In genomic region chr22:41596776-41597634, GRCh38 we compare ENCODE assay signal across 1 cellular context.
TF ChIP-seq lines count a peak whose summit lies in the region.

No MANE protein-coding gene starts in this region.

TF ChIP-seq in HepG2, 621 proteins besides CTCF, POLR2A, EP300 and RAD21 (continued from another document and continues in another):
- no peak for TF ChIP-seq USF2 (IDR thresholded peaks at IDR 0.05; ENCODE audit: low read depth, low read length)
- TF ChIP-seq USF2 (CRISPR knock-in tag; IDR thresholded peaks at IDR 0.05; ENCODE audit: borderline replicate concordance) = no peak
- TF ChIP-seq AHDC1 (CRISPR knock-in tag; IDR thresholded peaks at IDR 0.05; ENCODE audit: borderline replicate concordance) = no peak
- TF ChIP-seq HNRNPUL1 (IDR thresholded peaks at IDR 0.05; ENCODE audit: low read depth, low read length) = no peak
- no peak for TF ChIP-seq ZFYVE20 (CRISPR knock-in tag; IDR thresholded peaks at IDR 0.05; ENCODE audit: borderline replicate concordance, low read depth)
- no peak for TF ChIP-seq ZNF75D (CRISPR knock-in tag; IDR thresholded peaks at IDR 0.05; ENCODE audit: borderline replicate concordance)
- TF ChIP-seq MYNN (CRISPR knock-in tag; IDR thresholded peaks at IDR 0.05; ENCODE audit: low read depth) = no peak
- no peak for TF ChIP-seq ZNF549 (CRISPR knock-in tag; IDR thresholded peaks at IDR 0.05)
- TF ChIP-seq ZBTB8A (CRISPR knock-in tag; IDR thresholded peaks at IDR 0.05; ENCODE audit: borderline replicate concordance, low read depth) = no peak
- TF ChIP-seq POGK (CRISPR knock-in tag; conservative IDR thresholded peaks at IDR 0.05) = no peak
- TF ChIP-seq PHF8 (CRISPR knock-in tag; IDR thresholded peaks at IDR 0.05) = no peak
- no peak for TF ChIP-seq RELA (CRISPR knock-in tag; IDR thresholded peaks at IDR 0.05)
- TF ChIP-seq IRF9 (CRISPR knock-in tag; IDR thresholded peaks at IDR 0.05; ENCODE audit: borderline replicate concordance) = no peak
- no peak for TF ChIP-seq RERE (CRISPR knock-in tag; IDR thresholded peaks at IDR 0.05; ENCODE audit: low read depth)
- no peak for TF ChIP-seq ZNF619 (CRISPR knock-in tag; IDR thresholded peaks at IDR 0.05)
- no peak for TF ChIP-seq ZNF317 (CRISPR knock-in tag; IDR thresholded peaks at IDR 0.05)
- no peak for TF ChIP-seq ZNF407 (CRISPR knock-in tag; IDR thresholded peaks at IDR 0.05; ENCODE audit: not compliant biosample characterization)
- TF ChIP-seq ZNF337 (CRISPR knock-in tag; IDR thresholded peaks at IDR 0.05; ENCODE audit: borderline replicate concordance, low read depth) = no peak
- no peak for TF ChIP-seq ZKSCAN1 (IDR thresholded peaks at IDR 0.05; ENCODE audit: low read length)
- TF ChIP-seq RFXANK (CRISPR knock-in tag; IDR thresholded peaks at IDR 0.05) = no peak
- 0 out of 2 replicates have a peak, but pooled peaks have one; percentile 49 for TF ChIP-seq NFKB2 (CRISPR knock-in tag; IDR thresholded peaks at IDR 0.05; ENCODE audit: borderline replicate concordance)
- no peak for TF ChIP-seq SPEN (CRISPR knock-in tag; IDR thresholded peaks at IDR 0.05; ENCODE audit: low read depth)
- no peak for TF ChIP-seq TBX3 (IDR thresholded peaks at IDR 0.05; ENCODE audit: borderline replicate concordance)
- TF ChIP-seq ZNF576 (CRISPR knock-in tag; IDR thresholded peaks at IDR 0.05) = no peak
- TF ChIP-seq YY1 (IDR thresholded peaks at IDR 0.05; ENCODE audit: insufficient read depth, insufficient replicate concordance, low read depth, low read length) = no peak
- no peak for TF ChIP-seq ELF3 (CRISPR knock-in tag; IDR thresholded peaks at IDR 0.05)
- no peak for TF ChIP-seq NFKBIZ (CRISPR knock-in tag; IDR thresholded peaks at IDR 0.05)
- TF ChIP-seq ASH2L (IDR thresholded peaks at IDR 0.05; ENCODE audit: insufficient read length, low read depth, low read length) = no peak
- TF ChIP-seq ZNF562 (CRISPR knock-in tag; IDR thresholded peaks at IDR 0.05; ENCODE audit: borderline replicate concordance) = no peak
- TF ChIP-seq TBX2 (CRISPR knock-in tag; IDR thresholded peaks at IDR 0.05; ENCODE audit: borderline replicate concordance) = peak; percentile 35; the same call in 1 of the 2 replicates
